ENCODE assay signal across 14 cellular contexts in the genomic region with DNA sequence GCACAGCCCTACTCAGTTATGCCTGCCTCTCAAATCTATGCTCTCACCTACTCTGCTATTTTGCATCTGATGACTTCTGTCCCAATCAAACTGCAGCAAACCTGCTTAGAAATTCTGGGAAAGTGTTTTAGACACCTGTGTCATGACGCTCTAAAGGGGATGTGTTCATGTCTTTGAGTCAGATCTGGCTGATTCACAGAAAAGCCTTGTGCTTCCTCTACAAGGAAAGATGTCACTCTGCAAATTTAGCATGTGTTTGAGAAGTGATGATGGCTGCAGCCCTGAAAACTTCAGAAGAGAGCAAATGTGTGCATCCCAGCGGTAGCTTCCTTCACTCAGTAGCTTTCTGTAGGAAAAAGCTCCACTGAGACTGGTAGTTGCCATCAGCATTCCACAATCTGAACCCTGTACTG.
A peak's percentile ranks its signal among the peaks of the same experiment; 100 is the strongest.
DNase-seq lines count a peak whose midpoint lies in the region; ATAC-seq, FAIRE-seq and TF ChIP-seq lines count a peak whose summit lies in the region.
"Had no signal": no experiment of that assay in that cellular context is flagged by ENCODE, and none has a peak within 500 bp of the region (broad histone marks: within the 10 kb centered on the region; RNA-seq: fewer than 3 reads in every experiment).

No MANE protein-coding gene starts in this region.

- H3K27me3 ChIP-seq in upper lobe of left lung: no peaks in the 10 kb centered on the region
- H3K27me3 ChIP-seq: MG63, ovary, tibial nerve had no signal

- CTCF ChIA-PET in activated naive CD4-positive, alpha-beta T cell treated with anti-CD3 and anti-CD28 coated beads for 36 hours (lab: Charles Lee): interaction anchor here (0.7 kb wide), 1 partner anchor 167 kb away, joined by 3 read pairs; no protein-coding TSS in a partner anchor

- peaks cover 14% of the 10 kb centered on the region for H3K4me1 Mint-ChIP-seq in activated naive CD4-positive, alpha-beta T cell treated with anti-CD3 and anti-CD28 coated beads for 36 hours (ENCODE audit: low read depth)
- H3K4me1 Mint-ChIP-seq in glutamatergic neuron (ENCODE audit: low read depth, unreplicated experiment): peaks cover 46% of the 10 kb centered on the region
- H3K4me1 Mint-ChIP-seq: memory B cell had no signal

- H3K4me3 ChIP-seq in upper lobe of left lung: no peak overlapping the region
- H3K4me3 ChIP-seq: MG63 had no signal

- no peaks in the 10 kb centered on the region for H3K9me3 ChIP-seq in upper lobe of left lung
- H3K9me3 ChIP-seq: MG63, ovary, tibial nerve had no signal

- H3K27ac ChIP-seq in VCaP (peak overlapping the region; percentile 98), upper lobe of left lung (peak overlapping the region; percentile 16 to 77 (median 54))

- no peak for ATAC-seq in upper lobe of left lung (ENCODE audit: low FRiP score in 2 of 2)
- ATAC-seq in GM18870 (IDR thresholded peaks at IDR 0.05; ENCODE audit: unreplicated experiment): no peak

- FAIRE-seq in islet of Langerhans (lab: Jason Lieb, UNC): peak; percentile 60

- peaks cover 3% of the 10 kb centered on the region for H3K36me3 Mint-ChIP-seq in activated naive CD4-positive, alpha-beta T cell treated with anti-CD3 and anti-CD28 coated beads for 36 hours (ENCODE audit: low read depth)
- peaks cover 14% of the 10 kb centered on the region for H3K36me3 Mint-ChIP-seq in glutamatergic neuron (ENCODE audit: unreplicated experiment)
- H3K36me3 Mint-ChIP-seq: memory B cell had no signal

- TF ChIP-seq POLR2A in upper lobe of left lung (IDR thresholded peaks at IDR 0.05): no peak

- no peak overlapping the region for H3K4me3 Mint-ChIP-seq in activated naive CD4-positive, alpha-beta T cell treated with anti-CD3 and anti-CD28 coated beads for 36 hours
- H3K4me3 Mint-ChIP-seq in glutamatergic neuron (ENCODE audit: unreplicated experiment): no peak overlapping the region
- H3K4me3 Mint-ChIP-seq: memory B cell had no signal

- DNase-seq in activated naive CD4-positive, alpha-beta T cell treated with anti-CD3 and anti-CD28 coated beads for 36 hours: peak; percentile 26
- DNase-seq in activated naive CD4-positive, alpha-beta T cell (lab: John Stamatoyannopoulos, UW): no peak
- no peak for DNase-seq in upper lobe of left lung
- no peak for DNase-seq in SW480 (ENCODE audit: low spot score)
- DNase-seq in glutamatergic neuron: no peak
- DNase-seq: activated CD4-positive, alpha-beta T cell treated with anti-CD3 and anti-CD28 coated beads for 1 hour; activated gamma-delta T cell treated with Interleukin-2 at 50 U/mL for 16 hours; MG63; ovary had no signal

- WGBS in upper lobe of left lung, 2 donors: 74% methylated on average over 2 of the region's 2 CpGs

- H3K27ac Mint-ChIP-seq in activated naive CD4-positive, alpha-beta T cell treated with anti-CD3 and anti-CD28 coated beads for 36 hours: no peak overlapping the region
- H3K27ac Mint-ChIP-seq in glutamatergic neuron (ENCODE audit: unreplicated experiment): no peak overlapping the region
- H3K27ac Mint-ChIP-seq: memory B cell had no signal

- no peak for TF ChIP-seq CTCF in VCaP (conservative IDR thresholded peaks at IDR 0.05)
- no peak for TF ChIP-seq CTCF in upper lobe of left lung (IDR thresholded peaks at IDR 0.05)
- TF ChIP-seq CTCF in glutamatergic neuron (IDR thresholded peaks at IDR 0.05; ENCODE audit: partially characterized antibody, unreplicated experiment): no peak

- H3K27me3 Mint-ChIP-seq in activated naive CD4-positive, alpha-beta T cell treated with anti-CD3 and anti-CD28 coated beads for 36 hours (ENCODE audit: low read depth): peaks cover 2% of the 10 kb centered on the region
- peaks cover 9% of the 10 kb centered on the region for H3K27me3 Mint-ChIP-seq in glutamatergic neuron (ENCODE audit: unreplicated experiment)

- no peaks in the 10 kb centered on the region for H3K9me3 Mint-ChIP-seq in activated naive CD4-positive, alpha-beta T cell treated with anti-CD3 and anti-CD28 coated beads for 36 hours
- H3K9me3 Mint-ChIP-seq in glutamatergic neuron (ENCODE audit: unreplicated experiment): peaks cover 12% of the 10 kb centered on the region

- H3K36me3 ChIP-seq in upper lobe of left lung: no peaks in the 10 kb centered on the region
- H3K36me3 ChIP-seq: MG63, ovary, tibial nerve had no signal

- intact Hi-C loops in activated naive CD4-positive, alpha-beta T cell treated with anti-CD3 and anti-CD28 coated beads for 36 hours (cut with micrococcal nuclease): loop anchor here (1.0 to 5.0 kb wide), 5 partner anchors 42 to 242 kb away; no protein-coding TSS in a partner anchor

- H3K4me1 ChIP-seq in upper lobe of left lung: peaks cover 7 to 19% (median 8%) of the 10 kb centered on the region in 4 donors

- no peak for TF ChIP-seq EP300 in upper lobe of left lung (IDR thresholded peaks at IDR 0.05)
